Comparison of ENCODE assay signal across 23 cellular contexts in genomic region chr2:46390901-46391395, GRCh38.
"Had no signal": no experiment of that assay in that cellular context is flagged by ENCODE, and none has a peak within 500 bp of the region (broad histone marks: within the 10 kb centered on the region; RNA-seq: fewer than 3 reads in every experiment).

No MANE protein-coding gene starts in this region.

- H3K4me1 Mint-ChIP-seq: naive B cell had no signal

- H3K4me2 ChIP-seq: hepatocyte had no signal

- H3K27ac Mint-ChIP-seq: naive B cell; nephron; stimulated activated naive B cell treated with anti-CD40 and anti-IgM and Interleukin-4, amounts not matched to agents 10 μg/mL and 1 μg/mL and 100 μg/mL, for 72 hours had no signal

- H3K27me3 ChIP-seq: colonic mucosa, hepatocyte, sigmoid colon, transverse colon, uterus had no signal

- H2AFZ ChIP-seq: hepatocyte, parathyroid adenoma had no signal

- H3K9ac ChIP-seq: parathyroid adenoma had no signal

- DNase-seq: colonic mucosa; dermis blood vessel endothelial cell; foreskin melanocyte; left colon; left ventricle myocardium superior; mesenchymal stem cell; naive B cell; occipital lobe; psoas muscle; retina; sigmoid colon; stimulated activated CD4-positive, alpha-beta T cell treated with anti-CD3 and anti-CD28 coated beads, Interleukin-2, amount 100 ng/mL, for 24 hours; stimulated activated CD4-positive, alpha-beta T cell treated with anti-CD3 and anti-CD28 coated beads, Interleukin-4, amount 100 ng/mL, for 4 hours; stimulated activated naive B cell treated with anti-CD40 and anti-IgM and Interleukin-4, amounts not matched to agents 10 μg/mL and 1 μg/mL and 100 μg/mL, for 72 hours; stimulated activated naive CD8-positive, alpha-beta T cell treated with anti-CD3 and anti-CD28 coated beads, Interleukin-15, amount 100 ng/mL, for 72 hours; transverse colon; uterus had no signal

- H3K27ac ChIP-seq: colonic mucosa, hepatocyte, parathyroid adenoma, psoas muscle, sigmoid colon, skin epidermis, thoracic aorta, transverse colon, uterus had no signal

- H3K4me1 ChIP-seq: colonic mucosa, parathyroid adenoma, psoas muscle, sigmoid colon, transverse colon, uterus had no signal

- H3K4me3 ChIP-seq: colonic mucosa, hepatocyte, lung, psoas muscle, sigmoid colon, skin epidermis, thoracic aorta, transverse colon, uterus had no signal

- H3K36me3 Mint-ChIP-seq: naive B cell; stimulated activated naive B cell treated with anti-CD40 and anti-IgM and Interleukin-4, amounts not matched to agents 10 μg/mL and 1 μg/mL and 100 μg/mL, for 72 hours had no signal

- H3K4me3 Mint-ChIP-seq: naive B cell; nephron; stimulated activated naive B cell treated with anti-CD40 and anti-IgM and Interleukin-4, amounts not matched to agents 10 μg/mL and 1 μg/mL and 100 μg/mL, for 72 hours; stimulated activated naive CD8-positive, alpha-beta T cell treated with anti-CD3 and anti-CD28 coated beads, Interleukin-15, amount 100 ng/mL, for 72 hours had no signal

- ATAC-seq: left ventricle myocardium superior; psoas muscle; stimulated activated naive B cell treated with anti-CD40 and anti-IgM and Interleukin-4, amounts not matched to agents 10 μg/mL and 1 μg/mL and 100 μg/mL, for 72 hours; stimulated activated naive CD8-positive, alpha-beta T cell treated with anti-CD3 and anti-CD28 coated beads, Interleukin-15, amount 100 ng/mL, for 72 hours had no signal

- H3K36me3 ChIP-seq: colonic mucosa, sigmoid colon, transverse colon, uterus had no signal

- H3K9me3 ChIP-seq: colonic mucosa, psoas muscle, sigmoid colon, thoracic aorta, transverse colon, uterus had no signal

- H3K79me2 ChIP-seq: hepatocyte, parathyroid adenoma had no signal

- H3K9me3 Mint-ChIP-seq: naive B cell; stimulated activated naive B cell treated with anti-CD40 and anti-IgM and Interleukin-4, amounts not matched to agents 10 μg/mL and 1 μg/mL and 100 μg/mL, for 72 hours; stimulated activated naive CD8-positive, alpha-beta T cell treated with anti-CD3 and anti-CD28 coated beads, Interleukin-15, amount 100 ng/mL, for 72 hours had no signal
